In genomic region chr14:97564334-97564733, GRCh38 we compare ENCODE assay signal across 33 cellular contexts.
DNase-seq lines count a peak whose midpoint lies in the region; ATAC-seq, FAIRE-seq and TF ChIP-seq lines count a peak whose summit lies in the region.
"Had no signal": no experiment of that assay in that cellular context is flagged by ENCODE, and none has a peak within 500 bp of the region (broad histone marks: within the 10 kb centered on the region; RNA-seq: fewer than 3 reads in every experiment).

No MANE protein-coding gene starts in this region.

- no peaks in the 10 kb centered on the region for H3K79me2 ChIP-seq in GM12878 (ENCODE audit: control insufficient read depth, insufficient read depth, low read length)

- H3K79me1 ChIP-seq in neuronal stem cell (ENCODE audit: low read depth, low read length), result no peaks in the 10 kb centered on the region

- WGBS in GM12878 (ENCODE audit: insufficient coverage, insufficient replicate concordance, low lambda C conversion rate, missing lambda C conversion rate), result 0% methylated on average over 3 of the region's 3 CpGs
- WGBS in neuronal stem cell (ENCODE audit: extremely low coverage in 2 of 2, insufficient read length in 2 of 2, insufficient replicate concordance in 1 of 2), 2 donors, result no CpG with 5 or more reads among the region's 3 CpGs

- H3K4me3 ChIP-seq in GM12865 (ENCODE audit: low read depth, low read length) (no peak overlapping the region), GM12878 (no peak overlapping the region), neuronal stem cell (ENCODE audit: low read length in 2 of 2) (no peak overlapping the region)
- H3K4me3 ChIP-seq: A549; BLaER1; BLaER1 treated with 17β-estradiol and CSF1 and Interleukin-3, amounts not matched to agents 10 nM and 100 nM had no signal

- TF ChIP-seq RAD21 in GM12878 (IDR thresholded peaks at IDR 0.05; ENCODE audit: insufficient read depth, low read depth, low read length), result no peak

- H3K9ac ChIP-seq in GM12878 (ENCODE audit: control insufficient read depth, insufficient read depth, low read length) (no peak overlapping the region), neuronal stem cell (ENCODE audit: low read depth, low read length, poor library complexity) (no peak overlapping the region)
- H3K9ac ChIP-seq: BLaER1; BLaER1 treated with 17β-estradiol and CSF1 and Interleukin-3, amounts not matched to agents 10 nM and 100 nM had no signal

- H3K27me3 ChIP-seq in GM12878 (replicated peaks in 1 of 2; ENCODE audit: control insufficient read depth in 2 of 2, insufficient read depth in 2 of 2, low read length in 1 of 2) (no peaks in the 10 kb centered on the region), neuronal stem cell (ENCODE audit: control insufficient read depth in 3 of 3, insufficient read depth in 3 of 3, low read depth in 1 of 3, low read length in 3 of 3) (no peaks in the 10 kb centered on the region)
- H3K27me3 ChIP-seq: BE2C; BLaER1; BLaER1 treated with 17β-estradiol and CSF1 and Interleukin-3, amounts not matched to agents 10 nM and 100 nM had no signal

- RAD21 ChIA-PET in GM12878 (lab: Charles Lee; ENCODE audit: unreplicated experiment), result no interaction called here

- H3K9me3 ChIP-seq in GM12878 (replicated peaks; ENCODE audit: control insufficient read depth, insufficient read depth, low read length), result no peaks in the 10 kb centered on the region; the same call in 2 of the 3 replicates
- H3K9me3 ChIP-seq in neuronal stem cell (replicated peaks in 1 of 2; ENCODE audit: control insufficient read depth in 2 of 2, insufficient read depth in 1 of 2, low read depth in 1 of 2, low read length in 2 of 2), result no peaks in the 10 kb centered on the region
- H3K9me3 ChIP-seq: A549, BE2C, BLaER1, Caco-2 had no signal

- no TSS peak for BruUV-seq in GM12878 (replicated peaks; lab: Mats Ljungman, UMichigan)

- H2AK5ac ChIP-seq in neuronal stem cell (ENCODE audit: low read depth, low read length), result no peak overlapping the region

- H2AFZ ChIP-seq in GM12878 (ENCODE audit: control insufficient read depth, low read depth, low read length) (no peak overlapping the region), neuronal stem cell (ENCODE audit: low read length) (no peak overlapping the region)

- FAIRE-seq in GM12878 (lab: Jason Lieb, UNC), result no peak
- FAIRE-seq: A204.1, A549, D721Med had no signal

- SMC1A ChIA-PET in GM12878 (lab: Charles Lee; ENCODE audit: uncharacterized antibody, unreplicated experiment), result interaction anchor here (0.7 kb wide), 1 partner anchor 8 kb away, joined by 3 read pairs; no protein-coding TSS in a partner anchor

- POLR2A ChIA-PET in GM12878 (lab: Charles Lee), result no interaction called here

- intact Hi-C loops in GM12878 (cut with micrococcal nuclease; ENCODE audit: unreplicated experiment), result no loop called here

- H3K4me1 ChIP-seq in GM12878 (ENCODE audit: control insufficient read depth, insufficient read depth, low read length) (0 out of 2 replicates have a peak, but pooled peaks cover 4% of the 10 kb centered on the region), neuronal stem cell (ENCODE audit: control insufficient read depth in 2 of 2, insufficient read depth in 1 of 2, low read depth in 1 of 2, low read length in 2 of 2) (no peaks in the 10 kb centered on the region)
- H3K4me1 ChIP-seq: A549; BE2C; BLaER1; BLaER1 treated with 17β-estradiol and CSF1 and Interleukin-3, amounts not matched to agents 10 nM and 100 nM; Caco-2 had no signal

- CTCF ChIA-PET in GM12878 (lab: Yijun Ruan, JAX), result no interaction called here

- H3K18ac ChIP-seq in neuronal stem cell (ENCODE audit: low read length), result no peak overlapping the region

- TF ChIP-seq EP300 in GM12878 (IDR thresholded peaks at IDR 0.05; ENCODE audit: borderline replicate concordance in 1 of 2, control insufficient read depth in 1 of 2, low read depth in 2 of 2, low read length in 2 of 2), result no peak

- H4K91ac ChIP-seq in neuronal stem cell (ENCODE audit: low read depth, low read length, poor library complexity), result no peak overlapping the region

- H2BK12ac ChIP-seq in neuronal stem cell (ENCODE audit: low read length), result no peak overlapping the region

- no peak overlapping the region for H3K4ac ChIP-seq in neuronal stem cell (ENCODE audit: low read length)

- H2BK120ac ChIP-seq in neuronal stem cell (ENCODE audit: low read depth, low read length), result no peak overlapping the region

- DNase-seq in GM12865 (ENCODE audit: low read depth) (peak; percentile 53), GM12878 (ENCODE audit: low read depth, low spot score) (no peak), putamen (ENCODE audit: low spot score) (peak; percentile 65), neuronal stem cell (ENCODE audit: low spot score) (no peak)
- DNase-seq in stimulated activated CD8-positive, alpha-beta memory T cell treated with anti-CD3 and anti-CD28 coated beads, Interleukin-4, amount 100 ng/mL, for 48 hours, result no peak
- DNase-seq: 8988T; ACHN; AML-193; BE2C; C1 segment of cervical spinal cord; Caco-2; Calu3; CD4-positive, alpha-beta memory T cell; CD4-positive, alpha-beta T cell; CD4-positive, CD25-positive, alpha-beta regulatory T cell; CD8-positive, alpha-beta memory T cell; CD8-positive, alpha-beta T cell; COR-L47; DMS 273 treated with DMSO at 0.1 percent for 48 hours; DMS153; DMS53; DMS79; DMS79 treated with DMSO at 0.1 percent for 48 hours; DND-41; EL had no signal

- no peaks in the 10 kb centered on the region for H4K20me1 ChIP-seq in GM12878 (ENCODE audit: control insufficient read depth, insufficient read depth)
- H4K20me1 ChIP-seq: BLaER1; BLaER1 treated with 17β-estradiol and CSF1 and Interleukin-3, amounts not matched to agents 10 nM and 100 nM had no signal

- no peak for TF ChIP-seq POLR2A in GM12878 (IDR thresholded peaks at IDR 0.05; ENCODE audit: low read depth, low read length)

- ATAC-seq in GM12878, result no peak
- ATAC-seq in GM21619 (IDR thresholded peaks at IDR 0.05; ENCODE audit: unreplicated experiment), result no peak
- ATAC-seq: A549; CD8-positive, alpha-beta T cell had no signal

- H3K4me2 ChIP-seq in GM12878 (ENCODE audit: control insufficient read depth, insufficient read depth) (no peak overlapping the region), neuronal stem cell (ENCODE audit: insufficient read depth, low read length, poor library complexity, severe bottlenecking) (no peak overlapping the region)
- H3K4me2 ChIP-seq: A549; BLaER1; BLaER1 treated with 17β-estradiol and CSF1 and Interleukin-3, amounts not matched to agents 10 nM and 100 nM had no signal

- H4K8ac ChIP-seq in neuronal stem cell (ENCODE audit: low read depth, low read length), result no peak overlapping the region

- in situ Hi-C loops in GM12878 (cut with MboI), result no loop called here

- H3K36me3 ChIP-seq in GM12878 (ENCODE audit: control insufficient read depth in 2 of 2, insufficient read depth in 2 of 2, low read length in 1 of 2), result no peaks in the 10 kb centered on the region
- H3K36me3 ChIP-seq in neuronal stem cell (replicated peaks in 1 of 2; ENCODE audit: control insufficient read depth in 2 of 2, insufficient read depth in 2 of 2, low read length in 2 of 2), result no peaks in the 10 kb centered on the region
- H3K36me3 ChIP-seq: BE2C; BLaER1; BLaER1 treated with 17β-estradiol and CSF1 and Interleukin-3, amounts not matched to agents 10 nM and 100 nM had no signal

- no peak overlapping the region for H2BK15ac ChIP-seq in neuronal stem cell (ENCODE audit: low read length)

- TF ChIP-seq CTCF in GM12865 (IDR thresholded peaks at IDR 0.05; ENCODE audit: insufficient read depth, low read depth, low read length, missing control alignments) (no peak), GM12878 (IDR thresholded peaks at IDR 0.05 in 2 of 3, conservative IDR thresholded peaks at IDR 0.05 in 1 of 3; ENCODE audit: control insufficient read depth in 2 of 3, extremely low read depth in 1 of 3, insufficient read depth in 1 of 3, low read depth in 3 of 3, low read length in 3 of 3) (no peak)

- H3K23ac ChIP-seq in neuronal stem cell (ENCODE audit: low read depth, low read length, poor library complexity), result no peak overlapping the region

- no peak overlapping the region for H3K14ac ChIP-seq in neuronal stem cell (ENCODE audit: low read length)

- no peak overlapping the region for H2BK5ac ChIP-seq in neuronal stem cell (ENCODE audit: low read length)

- H3K27ac ChIP-seq in GM12878 (ENCODE audit: control insufficient read depth, insufficient read depth) (no peak overlapping the region), neuronal stem cell (replicated peaks; ENCODE audit: low read length) (no peak overlapping the region)
- H3K27ac ChIP-seq: 22Rv1; A549; BLaER1; BLaER1 treated with 17β-estradiol and CSF1 and Interleukin-3, amounts not matched to agents 10 nM and 100 nM; C4-2B had no signal

TF ChIP-seq in GM12878, 131 proteins besides CTCF, POLR2A, EP300 and RAD21:
- TF ChIP-seq MEF2B (IDR thresholded peaks at IDR 0.05; ENCODE audit: partially characterized antibody, poor library complexity, severe bottlenecking) (peak; percentile 14), E4F1 (IDR thresholded peaks at IDR 0.05; ENCODE audit: borderline replicate concordance, partially characterized antibody) (no peak), SREBF1 (IDR thresholded peaks at IDR 0.05; ENCODE audit: low read length) (no peak)
- TF ChIP-seq, protein P1, sequence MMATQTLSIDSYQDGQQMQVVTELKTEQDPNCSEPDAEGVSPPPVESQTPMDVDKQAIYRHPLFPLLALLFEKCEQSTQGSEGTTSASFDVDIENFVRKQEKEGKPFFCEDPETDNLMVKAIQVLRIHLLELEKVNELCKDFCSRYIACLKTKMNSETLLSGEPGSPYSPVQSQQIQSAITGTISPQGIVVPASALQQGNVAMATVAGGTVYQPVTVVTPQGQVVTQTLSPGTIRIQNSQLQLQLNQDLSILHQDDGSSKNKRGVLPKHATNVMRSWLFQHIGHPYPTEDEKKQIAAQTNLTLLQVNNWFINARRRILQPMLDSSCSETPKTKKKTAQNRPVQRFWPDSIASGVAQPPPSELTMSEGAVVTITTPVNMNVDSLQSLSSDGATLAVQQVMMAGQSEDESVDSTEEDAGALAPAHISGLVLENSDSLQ (IDR thresholded peaks at IDR 0.05), result peak; percentile 60; the same call in 1 of the 2 replicates
TF ChIP-seq in GM12878: peak in this region for 2.

Comparison
In these comparisons a context has a peak if more than half of its experiments do, and no peak if none do; other contexts are left out.
1. DNase-seq: peak in GM12865 (single experiment) and putamen (single experiment); none in GM12878 (single experiment), stimulated activated CD8-positive, alpha-beta memory T cell treated with anti-CD3 and anti-CD28 coated beads, Interleukin-4, amount 100 ng/mL, for 48 hours (single experiment) and neuronal stem cell (single experiment).